Comparison of ENCODE assay signal across 1 cellular context in genomic region chr12:30754383-30754749, GRCh38.
TF ChIP-seq lines count a peak whose summit lies in the region.

No MANE protein-coding gene starts in this region.

TF ChIP-seq in HEK293, 187 proteins besides CTCF, POLR2A, EP300 and RAD21 (continued from another document):
- TF ChIP-seq ZBTB11 (tag by site-specific recombination; conservative IDR thresholded peaks at IDR 0.05; ENCODE audit: low read depth) (peak; percentile 74), GLIS2 (tag by site-specific recombination; IDR thresholded peaks at IDR 0.05) (peak; percentile 78), ZNF433 (tag by site-specific recombination; IDR thresholded peaks at IDR 0.05; ENCODE audit: low read depth) (no peak), HOXC10 (CRISPR knock-in tag; IDR thresholded peaks at IDR 0.05) (peak; percentile 49; the same call in 1 of the 2 replicates), ZXDB (tag by site-specific recombination; IDR thresholded peaks at IDR 0.05) (peak; percentile 23; the same call in 1 of the 2 replicates), ZNF610 (tag by site-specific recombination; IDR thresholded peaks at IDR 0.05; ENCODE audit: borderline replicate concordance) (no peak), MYNN (tag by site-specific recombination; IDR thresholded peaks at IDR 0.05; ENCODE audit: borderline replicate concordance) (no peak), ZBTB48 (tag by site-specific recombination; IDR thresholded peaks at IDR 0.05) (0 out of 2 replicates have a peak, but pooled peaks have one; percentile 6)
